Comparison of ENCODE assay signal across 18 cellular contexts in genomic region chr10:94075521-94075920, GRCh38.
"Had no signal": no experiment of that assay in that cellular context is flagged by ENCODE, and none has a peak within 500 bp of the region (broad histone marks: within the 10 kb centered on the region; RNA-seq: fewer than 3 reads in every experiment).

No MANE protein-coding gene starts in this region.

- H3K4me3 ChIP-seq: pancreas, psoas muscle, right atrium auricular region, thyroid gland, upper lobe of right lung had no signal

- DNase-seq: activated CD4-positive, alpha-beta T cell treated with anti-CD3 and anti-CD28 coated beads for 4 hours; activated CD4-positive, alpha-beta T cell treated with anti-CD3 and anti-CD28 coated beads, Interleukin-2, amount 50 U/mL, for 48 hours; activated CD4-positive, CD25-positive, alpha-beta regulatory T cell; activated naive CD4-positive, alpha-beta T cell treated with anti-CD3 and anti-CD28 coated beads for 36 hours; activated naive CD8-positive, alpha-beta T cell treated with anti-CD3 and anti-CD28 coated beads, Interleukin-2, amount 10 ng/mL, durations not matched to agents 7 days and 5 days; activated T-cell treated with anti-CD3 and anti-CD28 coated beads, Interleukin-2, amount 50 U/mL, for 48 hours; cortex of kidney; foreskin fibroblast; nephron progenitor cell; pancreas; psoas muscle; stimulated activated CD4-positive, alpha-beta T cell treated with anti-CD3 and anti-CD28 coated beads, Interleukin-12 subunit alpha, Interleukin-12 subunit beta, amount 100 ng/mL, for 4 hours; stimulated activated CD4-positive, alpha-beta T cell treated with anti-CD3 and anti-CD28 coated beads, Interleukin-4, amount 100 ng/mL, for 4 hours; substantia nigra; T1000; thyroid gland; upper lobe of right lung had no signal
